Comparison of ENCODE assay signal across 28 cellular contexts in genomic region chr12:177336-177979, GRCh38. TPM values are rescaled to one million over a fixed set of nuclear protein-coding genes. Genes with fewer than 3 reads are reported as not detected.
A peak's percentile ranks its signal among the peaks of the same experiment; 100 is the strongest.
DNase-seq lines count a peak whose midpoint lies in the region; ATAC-seq, FAIRE-seq and TF ChIP-seq lines count a peak whose summit lies in the region.
"Had no signal": no experiment of that assay in that cellular context is flagged by ENCODE, and none has a peak within 500 bp of the region (broad histone marks: within the 10 kb centered on the region; RNA-seq: fewer than 3 reads in every experiment).

No MANE protein-coding gene starts in this region.

- CTCF ChIA-PET in H1 (lab: Charles Lee; ENCODE audit: partially characterized antibody) = interaction anchor here (0.6 to 5.8 kb wide), 16 partner anchors 9 to 72 kb away, joined by 3 to 60 read pairs (median 6); no protein-coding TSS in a partner anchor

- no peak for TF ChIP-seq POLR2A in H1 (IDR thresholded peaks at IDR 0.05; ENCODE audit: control extremely low read depth in 1 of 2, low read depth in 2 of 2, low read length in 2 of 2)
- TF ChIP-seq POLR2A in testis (IDR thresholded peaks at IDR 0.05) = no peak

- no peak overlapping the region for H2AFZ ChIP-seq in H1 (ENCODE audit: low read length)

- peak overlapping the region; percentile 39; the same call in 1 of the 2 replicates for H4K8ac ChIP-seq in H1 (ENCODE audit: extremely low read depth, insufficient read depth, low read length)

- TF ChIP-seq CTCF in H1 (IDR thresholded peaks at IDR 0.05; ENCODE audit: control extremely low read depth in 1 of 3, insufficient read depth in 1 of 3, low read depth in 1 of 3, low read length in 3 of 3) = peak in 1 of 3 experiments; percentile 13; a peak in 1 of 4 replicates
- TF ChIP-seq CTCF in testis (IDR thresholded peaks at IDR 0.05) = no peak

- no peak overlapping the region for H3K23ac ChIP-seq in H1 (ENCODE audit: insufficient read length)

- peak in 1 of 2 experiments; percentile 3; a peak in 1 of 4 replicates for TF ChIP-seq RAD21 in H1 (IDR thresholded peaks at IDR 0.05 in 1 of 2, conservative IDR thresholded peaks at IDR 0.05 in 1 of 2; ENCODE audit: low read depth in 2 of 2, low read length in 2 of 2)

- no peak overlapping the region for H3K4me2 ChIP-seq in H1 (ENCODE audit: insufficient read depth in 1 of 2, low read depth in 2 of 2, low read length in 2 of 2)

- peak overlapping the region; percentile 23 for H3K4ac ChIP-seq in H1 (replicated peaks; ENCODE audit: insufficient read length, low read depth, low read length)

- H3K79me1 ChIP-seq in H1 (ENCODE audit: low read depth, low read length) = no peaks in the 10 kb centered on the region

- peak; percentile 56 for DNase-seq in DMS 273 (lab: John Stamatoyannopoulos, UW; ENCODE audit: unreplicated experiment)
- no peak for DNase-seq in DMS 273 treated with DMSO at 0.1 percent for 48 hours (lab: John Stamatoyannopoulos, UW)
- no peak for DNase-seq in H1 (ENCODE audit: low read depth in 1 of 2, low spot score in 2 of 2)
- DNase-seq in testis = no peak
- no peak for DNase-seq in NCI-H446 treated with DMSO at 0.1 percent for 48 hours (lab: John Stamatoyannopoulos, UW)
- no peak for DNase-seq in globus pallidus (ENCODE audit: low spot score)
- DNase-seq: activated B cell treated with CpG ODN at 0.5 μM for 24 hours; activated CD4-positive, alpha-beta T cell treated with anti-CD3 and anti-CD28 coated beads, Interleukin-2, amount 50 U/mL, for 48 hours; activated effector memory CD4-positive, alpha-beta T cell treated with Interleukin-2 at 50 U/mL for 16 hours; body of pancreas; colonic mucosa; COR-L47; NCI-H1092 treated with DMSO at 0.1 percent for 48 hours; NCI-H2081; NK-92 treated with Interleukin-12 subunit alpha and Interleukin-12 subunit beta, amount 100 ng/mL, for 24 hours; stimulated activated CD4-positive, alpha-beta T cell treated with anti-CD3 and anti-CD28 coated beads, Interleukin-2, amount 100 ng/mL, for 24 hours had no signal

- no peak for FAIRE-seq in H1 (lab: Jason Lieb, UNC)
- FAIRE-seq: endometrium, GM12891, GM19239 had no signal

- H2BK5ac ChIP-seq in H1 (ENCODE audit: low read depth, low read length) = no peak overlapping the region; the same call in 1 of the 2 replicates

- intact Hi-C loops in testis (cut with DNase I; ENCODE audit: low total_unique reads) = no loop called here

- H2BK120ac ChIP-seq in H1 (replicated peaks; ENCODE audit: low read depth, low read length) = no peak overlapping the region

- H3K36me3 ChIP-seq in H1 (ENCODE audit: control insufficient read depth in 2 of 4, insufficient read depth in 4 of 4, low read length in 3 of 4) (no peaks in the 10 kb centered on the region), mesodermal cell (ENCODE audit: control insufficient read depth, insufficient read depth, low read length) (no peaks in the 10 kb centered on the region), testis (ENCODE audit: low read depth, missing control alignments) (no peaks in the 10 kb centered on the region)
- H3K36me3 ChIP-seq: BE2C, colonic mucosa, thoracic aorta had no signal

- no peak overlapping the region for H3K18ac ChIP-seq in H1 (ENCODE audit: extremely low read depth, low read length)

- no peak overlapping the region for H3K14ac ChIP-seq in H1 (ENCODE audit: insufficient read length)

- H3K4me3 ChIP-seq in H1 (ENCODE audit: extremely low read depth in 1 of 4, insufficient read depth in 2 of 4, low read depth in 3 of 4, low read length in 4 of 4) = no peak overlapping the region
- no peak overlapping the region for H3K4me3 ChIP-seq in mesodermal cell (ENCODE audit: extremely low read depth, insufficient read depth, low read length, poor library complexity, severe bottlenecking)
- H3K4me3 ChIP-seq in testis = no peak overlapping the region
- H3K4me3 ChIP-seq: body of pancreas, colonic mucosa, skin epidermis, thoracic aorta had no signal

- H3K56ac ChIP-seq in H1 (replicated peaks; ENCODE audit: insufficient read length, low read depth, low read length) = no peak overlapping the region

- POLR2A ChIA-PET in H1 (lab: Charles Lee; ENCODE audit: partially characterized antibody) = interaction anchor here (0.9 to 1.6 kb wide), 4 partner anchors 11 to 73 kb away, joined by 3 to 4 read pairs (median 3); no protein-coding TSS in a partner anchor

- H3K27ac ChIP-seq in H1 (ENCODE audit: low read depth, low read length) = no peak overlapping the region
- H3K27ac ChIP-seq in mesodermal cell (ENCODE audit: low read depth, low read length, severe bottlenecking) = peak overlapping the region; percentile 43
- H3K27ac ChIP-seq in testis = peak overlapping the region; percentile 19 to 38
- H3K27ac ChIP-seq: 22Rv1, body of pancreas, colonic mucosa, thoracic aorta had no signal

- H4K91ac ChIP-seq in H1 (replicated peaks; ENCODE audit: insufficient read length, low read length) = peak overlapping the region; percentile 39

- H2BK12ac ChIP-seq in H1 (ENCODE audit: low read depth, low read length) = no peak overlapping the region

- H3K27me3 ChIP-seq in H1 (replicated peaks in 1 of 4; ENCODE audit: control insufficient read depth in 3 of 4, extremely low read depth in 1 of 4, insufficient read depth in 3 of 4, low read length in 3 of 4) = no peaks in the 10 kb centered on the region; a peak in 1 of 7 replicates
- H3K27me3 ChIP-seq in testis = no peaks in the 10 kb centered on the region
- H3K27me3 ChIP-seq: BE2C, body of pancreas, colonic mucosa had no signal

- 85% methylated on average over 11 of the region's 11 CpGs; no CpG with 5 or more reads in 1 of the 2 experiments for WGBS in H1 (ENCODE audit: extremely low coverage in 1 of 2, insufficient coverage in 1 of 2, insufficient read length in 1 of 2, insufficient replicate concordance in 2 of 2, low coverage in 1 of 2, low lambda C conversion rate in 2 of 2, missing lambda C conversion rate in 1 of 2), 2 experiments
- WGBS in mesodermal cell (ENCODE audit: insufficient coverage in 2 of 2), 2 experiments = 69 to 75% methylated on average over 10 of the region's 11 CpGs
- WGBS in testis, 2 donors = 61 to 82% methylated on average over 3 to 11 of the region's 11 CpGs

- H2BK20ac ChIP-seq in H1 (ENCODE audit: low read length) = no peak overlapping the region

- no peak for TF ChIP-seq EP300 in H1 (IDR thresholded peaks at IDR 0.05; ENCODE audit: borderline replicate concordance in 1 of 2, low read depth in 2 of 2, low read length in 2 of 2)

- ATAC-seq in GM21619 (IDR thresholded peaks at IDR 0.05; ENCODE audit: unreplicated experiment) = no peak
- ATAC-seq: body of pancreas; Panc1; stimulated activated memory B cell treated with anti-CD40 and anti-IgM and Interleukin-4, amounts not matched to agents 10 μg/mL and 1 μg/mL and 100 μg/mL, for 72 hours had no signal

- no peak overlapping the region for H4K5ac ChIP-seq in H1 (ENCODE audit: insufficient read length, low read depth, low read length)

- no peak overlapping the region for H3K9ac ChIP-seq in H1 (replicated peaks in 1 of 4; ENCODE audit: extremely low read depth in 1 of 4, low read depth in 3 of 4, low read length in 3 of 4)

- no peaks in the 10 kb centered on the region for H4K20me1 ChIP-seq in H1 (replicated peaks in 1 of 2; ENCODE audit: control insufficient read depth in 1 of 2, insufficient read depth in 2 of 2, low read length in 2 of 2)

- H3K4me1 ChIP-seq in H1 (replicated peaks in 1 of 4; ENCODE audit: control insufficient read depth in 3 of 4, insufficient read depth in 4 of 4, low read length in 3 of 4) = peaks cover 0 to 12% (median 7%) of the 10 kb centered on the region in 4 experiments; a peak in 6 of 7 replicates
- peaks cover 65% of the 10 kb centered on the region for H3K4me1 ChIP-seq in mesodermal cell (ENCODE audit: control insufficient read depth, insufficient read depth, low read length, poor library complexity, severe bottlenecking)
- H3K4me1 ChIP-seq in testis = peaks cover 71% of the 10 kb centered on the region
- H3K4me1 ChIP-seq: body of pancreas, colonic mucosa had no signal

- H3K9me3 ChIP-seq in H1 (ENCODE audit: insufficient read depth in 2 of 2, low read depth in 1 of 2, low read length in 1 of 2) = no peaks in the 10 kb centered on the region
- H3K9me3 ChIP-seq in mesodermal cell (ENCODE audit: control insufficient read depth, low read length) = no peaks in the 10 kb centered on the region
- no peaks in the 10 kb centered on the region for H3K9me3 ChIP-seq in testis
- H3K9me3 ChIP-seq: BE2C, body of pancreas, colonic mucosa, thoracic aorta had no signal

- no peak overlapping the region; the same call in 1 of the 2 replicates for H2AK5ac ChIP-seq in H1 (ENCODE audit: low read depth, low read length)

- no peaks in the 10 kb centered on the region for H3K79me2 ChIP-seq in H1 (ENCODE audit: control insufficient read depth in 1 of 2, insufficient read depth in 2 of 2, low read length in 2 of 2)

- H2BK15ac ChIP-seq in H1 (ENCODE audit: low read length) = no peak overlapping the region

- no peaks in the 10 kb centered on the region for H3K23me2 ChIP-seq in H1 (ENCODE audit: low read depth, low read length)

TF ChIP-seq in H1, 55 proteins besides CTCF, POLR2A, EP300 and RAD21:
- TF ChIP-seq CHD1 (IDR thresholded peaks at IDR 0.05; ENCODE audit: low read depth, low read length) = no peak
- no peak for TF ChIP-seq ATF3 (IDR thresholded peaks at IDR 0.05; ENCODE audit: insufficient read depth, low read depth, low read length)

RNA-seq across cellular contexts. Expression of gene SLC6A12, which starts 36.5 kb away (rescaled TPM):
- 0.65 and 1.1 TPM in 2 replicates for total RNA-seq in H1 (2021; fragmentation: NEBNext Ultra II Directional; extraction: Animal tissue kit (Norgen Biotek cat#: 25700))
- polyA plus RNA-seq in H1 (2011; rRNA removed) (0.63 and 0.70 TPM in 2 replicates), testis (ENCODE audit: insufficient read depth, low read depth, low replicate concordance) (6.4 TPM)
- polyA plus RNA-seq in H1 (2011; cell fraction: cytosol; rRNA removed) = 0.44 TPM
- polyA plus RNA-seq in H1 (2011; cell fraction: nucleus; rRNA removed) = 1.6 TPM
- polyA plus RNA-seq in H1 (2012, experiment 1 of 2) = 0.33 to 1.2 TPM (median 0.91 TPM) in 4 replicates
- 0.56 TPM for polyA plus RNA-seq in H1 (2012, experiment 2 of 2)
- polyA plus RNA-seq in H1 (2013, experiment 1 of 2) = 0.36 TPM
- polyA plus RNA-seq in H1 (2013, experiment 2 of 2) = 0.46 TPM
- polyA minus RNA-seq in H1 (2011; rRNA and poly(A)+ RNA removed) = 1.8 and 3.6 TPM in 2 replicates
- polyA minus RNA-seq in H1 (2011; cell fraction: cytosol; rRNA and poly(A)+ RNA removed) = not detected
- polyA minus RNA-seq in H1 (2011; cell fraction: nucleus; rRNA and poly(A)+ RNA removed) = 1.8 TPM
- 1.9 TPM for polyA plus RNA-seq in mesodermal cell (2013, experiment 1 of 2)
- 2.1 TPM for polyA plus RNA-seq in mesodermal cell (2013, experiment 2 of 2)
- 10 to 100 TPM in 1 of 2 donors, 1 to 10 TPM in 1; 3.8 to 12.5 TPM for total RNA-seq in testis
- total RNA-seq: activated B cell treated with CpG ODN at 0.5 μM for 24 hours, NCI-H460 had no signal
